ENCODE assay signal across 24 cellular contexts in genomic region chr18:49345931-49346696, GRCh38.
"Had no signal": no experiment of that assay in that cellular context is flagged by ENCODE, and none has a peak within 500 bp of the region (broad histone marks: within the 10 kb centered on the region; RNA-seq: fewer than 3 reads in every experiment).

No MANE protein-coding gene starts in this region.

- H3K9me3 ChIP-seq: breast epithelium had no signal

- H3K36me3 ChIP-seq: breast epithelium had no signal

- H3K4me3 ChIP-seq: breast epithelium, K562, SK-N-MC had no signal

- H3K4me1 ChIP-seq: breast epithelium had no signal

- H3K27ac ChIP-seq: breast epithelium, SK-N-MC had no signal

- H3K27me3 ChIP-seq: breast epithelium had no signal

- DNase-seq: activated B cell treated with CpG ODN at 0.5 μM for 24 hours; activated CD4-positive, alpha-beta memory T cell treated with anti-CD3 and anti-CD28 coated beads, Interleukin-2, amount 10 ng/mL, durations not matched to agents 7 days and 5 days; activated CD4-positive, alpha-beta T cell treated with anti-CD3 and anti-CD28 coated beads for 1 hour; activated CD4-positive, alpha-beta T cell treated with anti-CD3 and anti-CD28 coated beads, Interleukin-2, amount 10 ng/mL, durations not matched to agents 7 days and 5 days; activated gamma-delta T cell treated with Interleukin-2 at 50 U/mL for 16 hours; activated naive CD4-positive, alpha-beta T cell treated with anti-CD3 and anti-CD28 coated beads, Interleukin-2, amount 10 ng/mL, durations not matched to agents 7 days and 5 days; activated naive CD8-positive, alpha-beta T cell treated with anti-CD3 and anti-CD28 coated beads for 36 hours; activated T-cell treated with anti-CD3 and anti-CD28 coated beads for 4 hours; activated T-cell treated with anti-CD3 and anti-CD28 coated beads, Interleukin-2, amount 50 U/mL, for 48 hours; caudate nucleus; NCI-H1092; NCI-H1417 treated with DMSO at 0.1 percent for 48 hours; NCI-H1694; NCI-H2029; NCI-H2107; NCI-H510A treated with DMSO at 0.1 percent for 48 hours; NCI-H69; T-cell; T-helper 2 cell; T1000 had no signal

- FAIRE-seq: K562, TTC549 had no signal

- ATAC-seq: K562, T-cell had no signal
